ENCODE assay signal across 26 cellular contexts in the genomic region with DNA sequence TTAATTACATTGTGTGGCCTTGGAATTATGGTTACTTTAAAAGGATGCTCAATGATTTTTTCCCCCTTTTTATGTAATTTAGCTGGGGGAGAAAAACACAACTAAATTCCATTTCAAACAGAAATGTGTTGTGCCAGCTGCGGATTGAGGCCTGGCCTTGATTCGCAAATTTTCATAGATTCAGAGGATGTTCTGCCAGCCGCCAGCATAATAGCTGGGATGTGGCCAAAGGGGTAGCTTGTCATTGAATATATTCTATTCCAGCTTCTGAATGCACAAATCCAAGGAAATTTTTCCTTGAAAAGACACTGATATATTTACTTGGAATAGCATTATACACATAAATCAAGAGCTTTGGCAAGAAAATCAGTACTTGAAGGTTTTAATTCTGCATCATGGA.
"Had no signal": no experiment of that assay in that cellular context is flagged by ENCODE, and none has a peak within 500 bp of the region (broad histone marks: within the 10 kb centered on the region; RNA-seq: fewer than 3 reads in every experiment).

No MANE protein-coding gene starts in this region.

- ATAC-seq: activated CD4-positive, CD25-positive, alpha-beta regulatory T cell treated with anti-CD3 and anti-CD28 coated beads, Interleukin-2, amount 50 U/mL, for 24 hours; activated CD8-positive, alpha-beta T cell treated with anti-CD3 and anti-CD28 coated beads for 36 hours; activated T-cell treated with anti-CD3 and anti-CD28 coated beads, Interleukin-2, amount 50 U/mL, for 4 hours; activated T-helper 17 cell treated with anti-CD3 and anti-CD28 coated beads, Interleukin-2, amount 50 U/mL, for 72 hours; body of pancreas; esophagus mucosa; T-helper 17 cell had no signal

- H3K27ac ChIP-seq: body of pancreas, coronary artery, WERI-Rb-1 had no signal

- DNase-seq: activated B cell treated with CpG ODN at 0.5 μM for 24 hours; activated CD4-positive, alpha-beta T cell treated with anti-CD3 and anti-CD28 coated beads for 48 hours; activated CD4-positive, alpha-beta T cell treated with anti-CD3 and anti-CD28 coated beads, Interleukin-2, amount 50 U/mL, for 1 hour; activated CD4-positive, alpha-beta T cell treated with anti-CD3 and anti-CD28 coated beads, Interleukin-2, amount 50 U/mL, for 48 hours; activated CD8-positive, alpha-beta memory T cell treated with anti-CD3 and anti-CD28 coated beads for 24 hours; activated CD8-positive, alpha-beta T cell treated with anti-CD3 and anti-CD28 coated beads for 36 hours; activated effector memory CD4-positive, alpha-beta T cell treated with Interleukin-2 at 50 U/mL for 16 hours; activated gamma-delta T cell treated with Interleukin-2 at 50 U/mL for 16 hours; activated naive CD4-positive, alpha-beta T cell treated with anti-CD3 and anti-CD28 coated beads, Interleukin-2, amount 50 U/mL, for 16 hours; activated naive CD4-positive, alpha-beta T cell treated with Interleukin-2 at 50 U/mL for 16 hours; activated T-cell treated with anti-CD3 and anti-CD28 coated beads, Interleukin-2, amount 50 U/mL, for 4 hours; amniotic stem cell; aorta; body of pancreas; central memory CD4-positive, alpha-beta T cell; cerebellar nuclear complex; effector CD8-positive, alpha-beta T cell; foreskin fibroblast; T-helper 1 cell; T-helper 17 cell; T1000; WERI-Rb-1 had no signal
